ENCODE assay signal across 11 cellular contexts in the genomic region with DNA sequence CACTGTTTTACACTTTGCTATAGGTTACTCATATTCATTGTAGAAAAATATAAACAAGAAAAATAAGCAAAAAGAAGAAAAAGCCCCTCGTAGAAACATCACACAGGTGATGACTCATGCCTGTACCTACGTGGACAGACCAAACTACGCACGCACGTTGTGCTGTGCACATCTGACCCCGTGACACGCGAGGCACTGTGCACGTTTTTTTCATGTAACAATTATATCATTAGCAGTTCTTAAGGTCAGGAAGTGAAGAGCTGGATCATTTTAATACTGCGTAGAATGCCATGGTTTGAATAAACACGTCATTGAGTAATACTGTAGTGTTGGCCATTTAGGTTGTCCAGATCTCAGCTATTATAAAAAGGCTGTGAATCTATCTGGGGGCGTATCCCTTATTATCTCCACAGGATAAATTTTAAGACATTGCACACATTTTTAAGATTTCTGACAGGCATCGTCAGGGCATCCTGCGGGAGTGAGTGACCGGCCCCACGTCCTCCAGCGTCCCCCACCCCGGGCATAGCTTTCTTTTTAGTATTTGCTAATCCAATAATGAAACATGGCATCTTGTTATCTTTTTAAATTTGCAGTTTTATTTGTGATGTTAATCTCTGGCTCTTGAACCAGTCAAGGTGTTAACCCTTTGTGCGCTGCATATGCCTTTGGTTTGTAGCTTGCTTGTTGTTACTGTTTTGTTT. TPM values are rescaled to one million over a fixed set of nuclear protein-coding genes. Genes with fewer than 3 reads are reported as not detected.
DNase-seq lines count a peak whose midpoint lies in the region; ATAC-seq and TF ChIP-seq lines count a peak whose summit lies in the region.
"Had no signal": no experiment of that assay in that cellular context is flagged by ENCODE, and none has a peak within 500 bp of the region (broad histone marks: within the 10 kb centered on the region; RNA-seq: fewer than 3 reads in every experiment).

No MANE protein-coding gene starts in this region.

- H3K27me3 ChIP-seq in esophagus (ENCODE audit: control insufficient read depth in 1 of 2, insufficient read depth in 2 of 2, low read length in 2 of 2): no peaks in the 10 kb centered on the region
- H3K27me3 ChIP-seq: right lobe of liver had no signal

- no peaks in the 10 kb centered on the region for H3K9me3 ChIP-seq in esophagus (ENCODE audit: control insufficient read depth in 2 of 2, insufficient read depth in 1 of 2, low read depth in 1 of 2, low read length in 1 of 2)
- H3K9me3 ChIP-seq: right lobe of liver had no signal

- H3K4me3 ChIP-seq in AG04449 (ENCODE audit: low read depth, low read length) (no peak overlapping the region), esophagus (ENCODE audit: low read depth in 1 of 2, low read length in 2 of 2) (no peak overlapping the region)
- H3K4me3 ChIP-seq: right lobe of liver had no signal

- ATAC-seq in omental fat pad (ENCODE audit: low FRiP score) (peak; percentile 86), GM21529 (IDR thresholded peaks at IDR 0.05; ENCODE audit: unreplicated experiment) (no peak)

- no peak for TF ChIP-seq CTCF in AG04449 (IDR thresholded peaks at IDR 0.05; ENCODE audit: insufficient read depth, low read length, missing control alignments)
- TF ChIP-seq CTCF in omental fat pad (IDR thresholded peaks at IDR 0.05): no peak

- 67 to 70% methylated on average over 19 of the region's 19 CpGs for WGBS in esophagus, 2 donors

- peak overlapping the region; percentile 65 to 70 for H3K27ac ChIP-seq in esophagus (ENCODE audit: low read depth in 2 of 2, low read length in 1 of 2)
- H3K27ac ChIP-seq: right lobe of liver had no signal

- DNase-seq in AG04449 (ENCODE audit: low read depth, low spot score): peak; percentile 55
- DNase-seq in LHCN-M2 (ENCODE audit: low read depth): peak; percentile 91
- DNase-seq in omental fat pad (ENCODE audit: low spot score): no peak
- DNase-seq in NCI-H2081 treated with DMSO at 0.1 percent for 48 hours (lab: John Stamatoyannopoulos, UW): no peak
- no peak for DNase-seq in NOMO-1 (lab: John Stamatoyannopoulos, UW; ENCODE audit: unreplicated experiment in 2 of 2)
- no peak for DNase-seq in HuH-7.5 (ENCODE audit: low spot score)
- DNase-seq: activated naive CD8-positive, alpha-beta T cell treated with anti-CD3 and anti-CD28 coated beads, Interleukin-2, amount 10 ng/mL, durations not matched to agents 7 days and 5 days; GOT3 had no signal

- peaks cover 0 to 3% of the 10 kb centered on the region in 2 donors for H3K4me1 ChIP-seq in esophagus (ENCODE audit: control insufficient read depth in 2 of 2, insufficient read depth in 2 of 2, low read length in 1 of 2)
- H3K4me1 ChIP-seq: right lobe of liver had no signal

- CTCF ChIA-PET in AG04449 (lab: Yijun Ruan, JAX): interaction anchor here (0.7 to 1.6 kb wide), 4 partner anchors 13 to 101 kb away, joined by 3 to 6 read pairs (median 4); no protein-coding TSS in a partner anchor

- POLR2A ChIA-PET in AG04449 (lab: Yijun Ruan, JAX): interaction anchor here (1.1 to 1.6 kb wide), 3 partner anchors 10 to 88 kb away, joined by 3 to 6 read pairs (median 4); no protein-coding TSS in a partner anchor

- no peaks in the 10 kb centered on the region for H3K36me3 ChIP-seq in esophagus (ENCODE audit: control insufficient read depth in 2 of 2, insufficient read depth in 2 of 2, low read length in 1 of 2)
- H3K36me3 ChIP-seq: right lobe of liver had no signal

RNA-seq across cellular contexts. Expression of gene ADARB1, which starts 23.4 kb away (rescaled TPM):
- total RNA-seq in LHCN-M2 (2014; rRNA removed): 25.4 and 29.6 TPM in 2 replicates
- polyA plus RNA-seq in LHCN-M2 (2012): 63.3 TPM
- 1 to 10 TPM; 4.7 to 7.9 TPM for polyA plus RNA-seq in esophagus
- 10 to 100 TPM; 17.3 to 38.3 (median 23.3) TPM for total RNA-seq in omental fat pad

Comparison
In these comparisons a context has a peak if more than half of its experiments do, and no peak if none do; other contexts are left out.
1. DNase-seq: peak in AG04449 (single experiment) and LHCN-M2 (single experiment); none in omental fat pad (single experiment), NCI-H2081 treated with DMSO at 0.1 percent for 48 hours (single experiment), NOMO-1 (0 of 2) and HuH-7.5 (single experiment).